12 cellular contexts compared by ENCODE assay signal in the genomic region with DNA sequence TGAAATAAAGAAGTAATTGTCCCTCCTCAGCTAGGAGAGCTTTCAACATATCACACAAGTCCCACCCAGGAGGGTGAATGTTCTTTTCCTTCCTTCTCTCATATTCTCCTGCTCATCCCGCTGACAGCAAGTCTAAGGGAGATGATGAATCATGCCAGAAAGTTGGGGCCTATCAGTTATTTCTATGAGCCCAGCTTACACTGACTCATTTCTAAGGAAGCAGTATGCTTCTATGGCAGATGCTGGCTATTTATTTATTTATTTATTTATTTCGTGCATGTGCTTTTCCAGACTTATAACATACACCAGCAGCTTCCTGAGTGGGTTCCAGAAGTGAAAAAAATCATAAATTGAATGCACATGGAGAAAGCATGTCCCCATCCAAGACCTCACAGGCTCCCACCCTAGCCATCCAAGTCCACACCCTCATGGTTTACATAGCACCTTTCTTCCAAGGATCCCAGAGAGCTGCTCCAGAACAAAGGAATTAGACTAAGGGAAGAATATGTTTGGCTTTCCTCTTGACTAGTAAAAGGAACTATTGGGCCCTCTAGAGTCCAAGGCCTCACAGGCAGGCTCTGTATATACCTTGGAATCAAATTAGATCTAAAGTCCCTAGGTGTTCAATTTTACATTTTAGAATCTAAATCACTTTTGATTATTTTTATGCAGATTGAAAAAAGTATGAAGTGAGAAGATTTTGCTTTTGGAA.
DNase-seq lines count a peak whose midpoint lies in the region; TF ChIP-seq lines count a peak whose summit lies in the region.
"Had no signal": no experiment of that assay in that cellular context is flagged by ENCODE, and none has a peak within 500 bp of the region (broad histone marks: within the 10 kb centered on the region; RNA-seq: fewer than 3 reads in every experiment).

No MANE protein-coding gene starts in this region.

- WGBS in hepatocyte (ENCODE audit: low lambda C conversion rate, missing lambda C conversion rate), result 75% methylated on average over 2 of the region's 2 CpGs

- intact Hi-C loops in dorsolateral prefrontal cortex (cut with DNase I), result no loop called here

- H3K27ac ChIP-seq in hepatocyte, result peak overlapping the region; percentile 18
- no peak overlapping the region for H3K27ac ChIP-seq in MM.1S (ENCODE audit: low read length)
- no peak overlapping the region for H3K27ac ChIP-seq in dorsolateral prefrontal cortex

- H3K9me3 ChIP-seq in hepatocyte (ENCODE audit: low read depth) (no peaks in the 10 kb centered on the region), MM.1S (replicated peaks; ENCODE audit: insufficient read depth, low read length) (no peaks in the 10 kb centered on the region)

- H3F3A ChIP-seq in MM.1S (ENCODE audit: insufficient read depth, low read length), result no peaks in the 10 kb centered on the region

- H3K4me3 ChIP-seq in hepatocyte, result no peak overlapping the region
- H3K4me3 ChIP-seq in MM.1S (ENCODE audit: low read length), result no peak overlapping the region
- H3K4me3 ChIP-seq in dorsolateral prefrontal cortex, result no peak overlapping the region

- no peaks in the 10 kb centered on the region for H3K27me3 ChIP-seq in hepatocyte
- H3K27me3 ChIP-seq in MM.1S (replicated peaks; ENCODE audit: insufficient read depth, low read length), result no peaks in the 10 kb centered on the region
- H3K27me3 ChIP-seq in dorsolateral prefrontal cortex, result no peaks in the 10 kb centered on the region

- in situ Hi-C loops in ACHN (cut with HindIII; ENCODE audit: low pct_ligation_motif_present, low pct_unique_long_range_greater_than_20kb, low sequenced_read_pairs), result no loop called here

- H3K9ac ChIP-seq in MM.1S (ENCODE audit: low read length), result no peak overlapping the region

- H3K79me2 ChIP-seq in hepatocyte (no peaks in the 10 kb centered on the region), MM.1S (ENCODE audit: low read length) (no peaks in the 10 kb centered on the region)

- H3K4me2 ChIP-seq in hepatocyte, result no peak overlapping the region
- H3K4me2 ChIP-seq in MM.1S (ENCODE audit: low read depth, low read length), result no peak overlapping the region

- H3K36me3 ChIP-seq in hepatocyte (replicated peaks; ENCODE audit: insufficient read depth, low read depth), result no peaks in the 10 kb centered on the region
- H3K36me3 ChIP-seq in MM.1S (replicated peaks; ENCODE audit: insufficient read depth, low read length), result no peaks in the 10 kb centered on the region

- H2AFZ ChIP-seq in hepatocyte (no peak overlapping the region), MM.1S (ENCODE audit: low read length) (no peak overlapping the region)

- no peaks in the 10 kb centered on the region for H3K9me2 ChIP-seq in hepatocyte (replicated peaks; ENCODE audit: insufficient read depth)
- no peaks in the 10 kb centered on the region for H3K9me2 ChIP-seq in MM.1S (replicated peaks; ENCODE audit: insufficient read depth, low read length)

- no peaks in the 10 kb centered on the region for H4K20me1 ChIP-seq in hepatocyte (ENCODE audit: insufficient read depth, poor library complexity, severe bottlenecking)
- H4K20me1 ChIP-seq in MM.1S (ENCODE audit: insufficient read depth, low read length), result no peaks in the 10 kb centered on the region

- no peaks in the 10 kb centered on the region for H3K4me1 ChIP-seq in hepatocyte (ENCODE audit: insufficient read depth)
- no peaks in the 10 kb centered on the region for H3K4me1 ChIP-seq in MM.1S (ENCODE audit: low read length)

- DNase-seq in ACHN (peak; percentile 17), H4 (ENCODE audit: low spot score) (peak; percentile 42), T1000 (lab: John Stamatoyannopoulos, UW) (peak; percentile 28), hepatocyte (ENCODE audit: low spot score) (peak; percentile 59), MM.1S (no peak), dorsolateral prefrontal cortex (no peak), SIG-M5 treated with dmso at 0.1 percent for 504 hours (lab: John Stamatoyannopoulos, UW; ENCODE audit: unreplicated experiment) (no peak), NCI-H2081 treated with DMSO at 0.1 percent for 48 hours (lab: John Stamatoyannopoulos, UW) (no peak)
- DNase-seq: activated CD8-positive, alpha-beta memory T cell treated with anti-CD3 and anti-CD28 coated beads for 24 hours; effector CD4-positive, alpha-beta T cell; H7; NCI-H2081 had no signal

- TF ChIP-seq CTCF in hepatocyte (IDR thresholded peaks at IDR 0.05; ENCODE audit: poor library complexity) (peak; percentile 24), MM.1S (IDR thresholded peaks at IDR 0.05; ENCODE audit: low read length) (no peak), dorsolateral prefrontal cortex (IDR thresholded peaks at IDR 0.05 in 54 of 56, conservative IDR thresholded peaks at IDR 0.05 in 2 of 56; ENCODE audit: low read depth in 1 of 56, partially characterized antibody in 56 of 56) (peak in 8 of 56 donors; percentile 8 to 36 (median 21))

Comparison
In these comparisons a context has a peak if more than half of its experiments do, and no peak if none do; other contexts are left out.
1. DNase-seq: peak in ACHN (single experiment), H4 (single experiment), T1000 (single experiment) and hepatocyte (single experiment); none in MM.1S (single experiment), dorsolateral prefrontal cortex (0 of 10), SIG-M5 treated with dmso at 0.1 percent for 504 hours (single experiment) and NCI-H2081 treated with DMSO at 0.1 percent for 48 hours (single experiment).